ENCODE assay signal across 8 cellular contexts in the genomic region with DNA sequence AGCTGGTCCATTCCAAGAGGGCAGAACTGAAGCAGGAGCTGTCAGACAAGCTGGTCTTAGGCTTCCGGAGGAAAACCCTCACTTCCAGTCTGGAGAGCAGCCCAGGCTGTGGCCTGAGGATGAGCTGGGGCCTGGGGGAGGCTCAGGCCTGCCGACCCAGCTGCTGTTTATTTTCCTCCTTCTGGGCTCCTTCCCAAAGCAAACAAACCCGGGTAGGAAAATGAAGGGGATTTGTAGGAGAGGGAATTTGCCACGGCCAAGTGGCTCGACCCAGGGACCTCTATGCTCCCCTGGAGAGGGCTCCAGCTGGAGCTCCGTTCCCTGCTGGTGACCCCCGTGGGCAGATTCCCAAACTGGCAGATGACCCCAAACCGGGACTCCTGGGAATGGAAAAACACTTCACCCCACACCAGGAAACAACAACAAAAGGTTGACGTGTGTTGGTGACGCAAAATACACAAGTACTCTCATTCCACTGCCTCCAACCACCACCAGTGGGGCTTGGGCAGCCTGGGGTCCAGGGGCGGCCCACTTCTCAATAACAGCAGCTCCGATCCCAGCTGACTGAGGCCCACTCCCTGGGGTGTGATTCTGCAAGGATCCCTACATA. TPM values are rescaled to one million over a fixed set of nuclear protein-coding genes. Genes with fewer than 3 reads are reported as not detected.
DNase-seq lines count a peak whose midpoint lies in the region; TF ChIP-seq lines count a peak whose summit lies in the region.

No MANE protein-coding gene starts in this region.

- no peaks in the 10 kb centered on the region for H3K36me3 Mint-ChIP-seq in activated naive CD4-positive, alpha-beta T cell treated with anti-CD3 and anti-CD28 coated beads, Interleukin-2, amount 10 ng/mL, durations not matched to agents 7 days and 5 days

- H3K9me3 ChIP-seq in stomach = no peaks in the 10 kb centered on the region
- no peaks in the 10 kb centered on the region for H3K9me3 ChIP-seq in effector memory CD4-positive, alpha-beta T cell (ENCODE audit: control insufficient read depth, low read length)

- H3K4me3 ChIP-seq in astrocyte of the cerebellum (ENCODE audit: low read depth, low read length) = no peak overlapping the region
- peak overlapping the region in 1 of 4 donors; percentile 1 for H3K4me3 ChIP-seq in stomach
- no peak overlapping the region for H3K4me3 ChIP-seq in effector memory CD4-positive, alpha-beta T cell (ENCODE audit: insufficient read depth, low read depth, low read length, poor library complexity, severe bottlenecking)

- H3K27ac Mint-ChIP-seq in activated naive CD4-positive, alpha-beta T cell treated with anti-CD3 and anti-CD28 coated beads, Interleukin-2, amount 10 ng/mL, durations not matched to agents 7 days and 5 days = no peak overlapping the region

- H3K4me3 Mint-ChIP-seq in activated naive CD4-positive, alpha-beta T cell treated with anti-CD3 and anti-CD28 coated beads, Interleukin-2, amount 10 ng/mL, durations not matched to agents 7 days and 5 days = no peak overlapping the region

- in situ Hi-C loops in astrocyte of the cerebellum (cut with HindIII; ENCODE audit: low sequenced_read_pairs) = no loop called here

- CTCF ChIA-PET in activated naive CD4-positive, alpha-beta T cell treated with anti-CD3 and anti-CD28 coated beads, Interleukin-2, amount 10 ng/mL, durations not matched to agents 7 days and 5 days (lab: Charles Lee) = interaction anchor here (0.7 to 1.4 kb wide), 2 partner anchors 9 to 36 kb away, joined by 3 read pairs; a partner anchor contains a TSS

- peaks cover 26% of the 10 kb centered on the region for H3K27me3 Mint-ChIP-seq in activated naive CD4-positive, alpha-beta T cell treated with anti-CD3 and anti-CD28 coated beads, Interleukin-2, amount 10 ng/mL, durations not matched to agents 7 days and 5 days

- WGBS in stomach, 5 donors = 8 to 19% (median 14%) methylated on average over 11 to 12 of the region's 12 CpGs

- TF ChIP-seq POLR2A in stomach (IDR thresholded peaks at IDR 0.05) = no peak

- H3K27me3 ChIP-seq in stomach = no peaks in the 10 kb centered on the region
- H3K27me3 ChIP-seq in effector memory CD4-positive, alpha-beta T cell (replicated peaks; ENCODE audit: control insufficient read depth, insufficient read depth, low read length, poor library complexity, severe bottlenecking) = no peaks in the 10 kb centered on the region

- peaks cover 0 to 8% (median 5%) of the 10 kb centered on the region in 4 donors for H3K36me3 ChIP-seq in stomach
- H3K36me3 ChIP-seq in effector memory CD4-positive, alpha-beta T cell (ENCODE audit: control insufficient read depth, insufficient read depth, low read length) = no peaks in the 10 kb centered on the region

- peak overlapping the region; percentile 82 for H3K27ac ChIP-seq in 22Rv1
- H3K27ac ChIP-seq in stomach = peak overlapping the region; percentile 77 to 94 (median 86)
- H3K27ac ChIP-seq in effector memory CD4-positive, alpha-beta T cell (ENCODE audit: insufficient read depth, low read length, poor library complexity, severe bottlenecking) = no peak overlapping the region

- DNase-seq in M059J (ENCODE audit: low read depth) (peak; percentile 94), astrocyte of the cerebellum (ENCODE audit: low read depth) (peak; percentile 94), hippocampal formation (lab: John Stamatoyannopoulos, UW) (peak; percentile 25 to 29), stomach (peak; percentile 78)
- no peak for DNase-seq in activated naive CD4-positive, alpha-beta T cell treated with anti-CD3 and anti-CD28 coated beads, Interleukin-2, amount 10 ng/mL, durations not matched to agents 7 days and 5 days
- DNase-seq in effector memory CD4-positive, alpha-beta T cell = no peak
- DNase-seq in activated CD4-positive, CD25-positive, alpha-beta regulatory T cell treated with anti-CD3 and anti-CD28 coated beads, Interleukin-2, amount 50 U/mL, for 72 hours = no peak

- no peaks in the 10 kb centered on the region for H3K4me1 Mint-ChIP-seq in activated naive CD4-positive, alpha-beta T cell treated with anti-CD3 and anti-CD28 coated beads, Interleukin-2, amount 10 ng/mL, durations not matched to agents 7 days and 5 days

- no peak for TF ChIP-seq EP300 in stomach (IDR thresholded peaks at IDR 0.05)

- TF ChIP-seq CTCF in 22Rv1 (IDR thresholded peaks at IDR 0.05) = no peak
- peak; percentile 5 for TF ChIP-seq CTCF in astrocyte of the cerebellum (IDR thresholded peaks at IDR 0.05; ENCODE audit: low read depth, low read length, missing control alignments)
- no peak for TF ChIP-seq CTCF in stomach (IDR thresholded peaks at IDR 0.05)

- H3K4me1 ChIP-seq in stomach = peaks cover 72 to 99% (median 90%) of the 10 kb centered on the region in 4 donors
- H3K4me1 ChIP-seq in effector memory CD4-positive, alpha-beta T cell (ENCODE audit: control insufficient read depth, insufficient read depth, low read length, poor library complexity, severe bottlenecking) = no peaks in the 10 kb centered on the region

- intact Hi-C loops in stomach (cut with DNase I; ENCODE audit: low total_unique reads) = no loop called here

- H3K9me3 Mint-ChIP-seq in activated naive CD4-positive, alpha-beta T cell treated with anti-CD3 and anti-CD28 coated beads, Interleukin-2, amount 10 ng/mL, durations not matched to agents 7 days and 5 days = no peaks in the 10 kb centered on the region

RNA-seq across cellular contexts. Expression of a gene that starts 8.8 kb away (rescaled TPM):
- 17.4 and 24.5 TPM in 2 replicates for total RNA-seq in M059J (2014; rRNA removed; shearing (Covaris generic))
- total RNA-seq in stomach = 100 to 1,000 TPM in 1 of 5 donors, 10 to 100 TPM in 4; 59.5 to 248 (median 84.8) TPM
- 100 to 1,000 TPM in 2 of 3 donors, 10 to 100 TPM in 1; 85.7 to 163 (median 154) TPM for polyA plus RNA-seq in stomach

RNA-seq across cellular contexts. Expression of a gene that starts 34.1 kb away (rescaled TPM):
- 51.6 and 88.8 TPM in 2 replicates for total RNA-seq in M059J (2014; rRNA removed; shearing (Covaris generic))
- 10 to 100 TPM in 3 of 5 donors, 1 to 10 TPM in 2; 4.0 to 64.6 (median 11.4) TPM for total RNA-seq in stomach
- 1 to 10 TPM; 4.7 to 7.3 (median 6.3) TPM for polyA plus RNA-seq in stomach

RNA-seq across cellular contexts. Expression of a gene that starts 35.1 kb away (rescaled TPM):
- total RNA-seq in M059J (2014; rRNA removed; shearing (Covaris generic)) = 128 and 174 TPM in 2 replicates
- 10 to 100 TPM in 3 of 5 donors, 1 to 10 TPM in 2; 4.6 to 45.3 (median 20.1) TPM for total RNA-seq in stomach
- 10 to 100 TPM in 2 of 3 donors, 1 to 10 TPM in 1; 8.9 to 17.0 (median 12.8) TPM for polyA plus RNA-seq in stomach

RNA-seq across cellular contexts. Expression of a gene that starts 43.2 kb away (rescaled TPM):
- total RNA-seq in M059J (2014; rRNA removed; shearing (Covaris generic)) = 0.05 and 0.07 TPM in 2 replicates
- total RNA-seq in stomach = under 1 TPM in 1 of 5 donors, not detected in 4; 0.55 TPM
- under 1 TPM; 0.31 to 0.85 (median 0.44) TPM for polyA plus RNA-seq in stomach

RNA-seq across cellular contexts. Expression of a gene that starts 58.3 kb away (rescaled TPM):
- total RNA-seq in M059J (2014; rRNA removed; shearing (Covaris generic)) = 54.9 and 56.2 TPM in 2 replicates
- 10 to 100 TPM in 4 of 5 donors, 1 to 10 TPM in 1; 9.8 to 79.5 (median 31.4) TPM for total RNA-seq in stomach
- 10 to 100 TPM; 70.6 to 80.7 (median 77.0) TPM for polyA plus RNA-seq in stomach

Comparison
In these comparisons a context has a peak if more than half of its experiments do, and no peak if none do; other contexts are left out.
1. DNase-seq: peak in M059J (single experiment), astrocyte of the cerebellum (single experiment), hippocampal formation (2 of 2) and stomach (single experiment); none in activated naive CD4-positive, alpha-beta T cell treated with anti-CD3 and anti-CD28 coated beads, Interleukin-2, amount 10 ng/mL, durations not matched to agents 7 days and 5 days (single experiment), effector memory CD4-positive, alpha-beta T cell (0 of 3) and activated CD4-positive, CD25-positive, alpha-beta regulatory T cell treated with anti-CD3 and anti-CD28 coated beads, Interleukin-2, amount 50 U/mL, for 72 hours (single experiment).